8 cellular contexts compared by ENCODE assay signal in the genomic region with DNA sequence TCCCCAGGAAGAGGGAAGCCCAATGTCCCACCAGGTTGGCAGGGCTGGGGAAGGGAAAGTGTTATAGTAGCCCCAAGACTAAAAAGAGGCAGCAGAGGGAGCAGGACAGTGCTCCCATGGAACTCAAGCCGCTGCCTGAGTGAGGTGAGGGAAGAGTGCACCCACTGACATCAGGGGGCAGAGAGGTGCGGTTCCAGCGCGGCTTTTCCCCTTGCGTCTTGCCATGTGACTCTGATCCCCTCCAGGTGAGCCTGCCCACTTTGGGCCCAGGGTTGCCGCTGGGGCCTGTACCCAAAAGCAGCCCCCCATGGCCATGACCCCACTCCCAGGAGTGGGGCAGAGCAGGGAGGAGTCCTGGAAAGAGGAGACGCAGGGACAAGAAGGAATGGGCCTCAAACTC.
A peak's percentile ranks its signal among the peaks of the same experiment; 100 is the strongest.
DNase-seq lines count a peak whose midpoint lies in the region; ATAC-seq and TF ChIP-seq lines count a peak whose summit lies in the region.
"Not testable (repeated sequence)": the region's sequence is repeated elsewhere in the genome, so short reads cannot be mapped to it uniquely, and the experiment has no call there.

No MANE protein-coding gene starts in this region.

- not testable (repeated sequence) for TF ChIP-seq POLR2A in upper lobe of left lung (IDR thresholded peaks at IDR 0.05)

- peak overlapping the region; percentile 93 to 98 (median 94) for H3K4me3 Mint-ChIP-seq in CD8-positive, alpha-beta memory T cell
- peak overlapping the region; percentile 81 for H3K4me3 Mint-ChIP-seq in activated CD4-positive, alpha-beta T cell treated with anti-CD3 and anti-CD28 coated beads, Interleukin-2, amount 10 ng/mL, durations not matched to agents 7 days and 5 days
- peak overlapping the region; percentile 85 for H3K4me3 Mint-ChIP-seq in MCF 10A (ENCODE audit: unreplicated experiment)

- not testable (repeated sequence) for DNase-seq in CD8-positive, alpha-beta memory T cell; LNCaP clone FGC (ENCODE audit: low read depth); activated CD4-positive, alpha-beta T cell treated with anti-CD3 and anti-CD28 coated beads, Interleukin-2, amount 10 ng/mL, durations not matched to agents 7 days and 5 days; MCF 10A (ENCODE audit: unreplicated experiment); fibroblast of villous mesenchyme (ENCODE audit: low read depth); upper lobe of left lung

- not testable (repeated sequence) for H3K9me3 ChIP-seq in CD8-positive, alpha-beta memory T cell (ENCODE audit: low read length); mesodermal cell (ENCODE audit: control insufficient read depth, low read length); upper lobe of left lung

- TF ChIP-seq CTCF in LNCaP clone FGC (IDR thresholded peaks at IDR 0.05; ENCODE audit: control insufficient read depth, extremely low read depth, insufficient read depth); MCF 10A (IDR thresholded peaks at IDR 0.05; ENCODE audit: unreplicated experiment); fibroblast of villous mesenchyme (IDR thresholded peaks at IDR 0.05; ENCODE audit: insufficient read depth, low read depth, low read length); upper lobe of left lung (IDR thresholded peaks at IDR 0.05): not testable (repeated sequence)

- H3K4me1 ChIP-seq in CD8-positive, alpha-beta memory T cell (ENCODE audit: insufficient read depth, low read length); mesodermal cell (ENCODE audit: control insufficient read depth, insufficient read depth, low read length, poor library complexity, severe bottlenecking); rectal smooth muscle tissue (ENCODE audit: control insufficient read depth, insufficient read depth, low read length): not testable (repeated sequence)
- peaks cover 11 to 21% (median 11%) of the 10 kb centered on the region in 4 donors for H3K4me1 ChIP-seq in upper lobe of left lung

- H3K9ac ChIP-seq in rectal smooth muscle tissue (ENCODE audit: low read length), result not testable (repeated sequence)

- H3K27ac Mint-ChIP-seq in CD8-positive, alpha-beta memory T cell, result peak overlapping the region; percentile 78 to 100 (median 99)
- H3K27ac Mint-ChIP-seq in activated CD4-positive, alpha-beta T cell treated with anti-CD3 and anti-CD28 coated beads, Interleukin-2, amount 10 ng/mL, durations not matched to agents 7 days and 5 days, result peak overlapping the region; percentile 96
- peak overlapping the region; percentile 96 for H3K27ac Mint-ChIP-seq in MCF 10A (ENCODE audit: low read depth, unreplicated experiment)

- peaks cover 0 to 11% (median 5%) of the 10 kb centered on the region in 3 donors for H3K36me3 Mint-ChIP-seq in CD8-positive, alpha-beta memory T cell
- not testable (repeated sequence) for H3K36me3 Mint-ChIP-seq in activated CD4-positive, alpha-beta T cell treated with anti-CD3 and anti-CD28 coated beads, Interleukin-2, amount 10 ng/mL, durations not matched to agents 7 days and 5 days (ENCODE audit: low read depth)
- peaks cover 29% of the 10 kb centered on the region for H3K36me3 Mint-ChIP-seq in MCF 10A (ENCODE audit: insufficient read depth, unreplicated experiment)

- H3K27ac ChIP-seq in CD8-positive, alpha-beta memory T cell (ENCODE audit: low read depth, low read length), result peak overlapping the region; percentile 97
- not testable (repeated sequence) for H3K27ac ChIP-seq in mesodermal cell (ENCODE audit: low read depth, low read length, severe bottlenecking); rectal smooth muscle tissue (ENCODE audit: low read depth, low read length)
- peak overlapping the region in 3 of 4 donors; percentile 91 to 93 (median 92) for H3K27ac ChIP-seq in upper lobe of left lung

- WGBS in mesodermal cell (ENCODE audit: insufficient coverage in 2 of 2), 2 experiments, result 97 to 100% methylated on average over 5 to 6 of the region's 7 CpGs
- 88 to 94% methylated on average over 5 to 7 of the region's 7 CpGs for WGBS in upper lobe of left lung, 2 donors

- not testable (repeated sequence) for H3K27me3 Mint-ChIP-seq in CD8-positive, alpha-beta memory T cell; activated CD4-positive, alpha-beta T cell treated with anti-CD3 and anti-CD28 coated beads, Interleukin-2, amount 10 ng/mL, durations not matched to agents 7 days and 5 days; MCF 10A (ENCODE audit: insufficient read depth, unreplicated experiment)

- intact Hi-C loops in MCF 10A (cut with micrococcal nuclease), result not testable (repeated sequence)

- not testable (repeated sequence) for ATAC-seq in upper lobe of left lung (ENCODE audit: low FRiP score in 2 of 2)

- POLR2A ChIA-PET in CD8-positive, alpha-beta memory T cell (lab: Charles Lee); activated CD4-positive, alpha-beta T cell treated with anti-CD3 and anti-CD28 coated beads, Interleukin-2, amount 10 ng/mL, durations not matched to agents 7 days and 5 days (lab: Charles Lee): not testable (repeated sequence)
- POLR2A ChIA-PET in MCF 10A (lab: Yijun Ruan, JAX), result interaction anchor here (0.8 to 1.3 kb wide), 3 partner anchors 98 to 210 kb away, joined by 3 to 4 read pairs (median 4); no protein-coding TSS in a partner anchor

- H3K36me3 ChIP-seq in CD8-positive, alpha-beta memory T cell (ENCODE audit: insufficient read depth, low read length); mesodermal cell (ENCODE audit: control insufficient read depth, insufficient read depth, low read length); rectal smooth muscle tissue (ENCODE audit: control insufficient read depth, insufficient read depth, low read length); upper lobe of left lung: not testable (repeated sequence)

- H3K9me3 Mint-ChIP-seq in CD8-positive, alpha-beta memory T cell; activated CD4-positive, alpha-beta T cell treated with anti-CD3 and anti-CD28 coated beads, Interleukin-2, amount 10 ng/mL, durations not matched to agents 7 days and 5 days; MCF 10A (ENCODE audit: unreplicated experiment): not testable (repeated sequence)

- H3K4me3 ChIP-seq in CD8-positive, alpha-beta memory T cell (ENCODE audit: low read length), result peak overlapping the region; percentile 88
- H3K4me3 ChIP-seq in LNCaP clone FGC (ENCODE audit: low read depth, low read length) (peak overlapping the region; percentile 92), fibroblast of villous mesenchyme (ENCODE audit: low read depth, low read length) (peak overlapping the region; percentile 74), mesodermal cell (ENCODE audit: extremely low read depth, insufficient read depth, low read length, poor library complexity, severe bottlenecking) (peak overlapping the region; percentile 60), rectal smooth muscle tissue (ENCODE audit: low read length) (peak overlapping the region; percentile 91), upper lobe of left lung (peak overlapping the region in 3 of 4 donors; percentile 63 to 77 (median 74))

- BruUV-seq in MCF 10A (replicated peaks; lab: Mats Ljungman, UMichigan), result not testable (repeated sequence)

- H3K4me1 Mint-ChIP-seq in CD8-positive, alpha-beta memory T cell, result peaks cover 13 to 29% (median 19%) of the 10 kb centered on the region in 3 donors
- peaks cover 20% of the 10 kb centered on the region for H3K4me1 Mint-ChIP-seq in activated CD4-positive, alpha-beta T cell treated with anti-CD3 and anti-CD28 coated beads, Interleukin-2, amount 10 ng/mL, durations not matched to agents 7 days and 5 days
- not testable (repeated sequence) for H3K4me1 Mint-ChIP-seq in MCF 10A (ENCODE audit: insufficient read depth, unreplicated experiment)

- CTCF ChIA-PET in CD8-positive, alpha-beta memory T cell (lab: Charles Lee); activated CD4-positive, alpha-beta T cell treated with anti-CD3 and anti-CD28 coated beads, Interleukin-2, amount 10 ng/mL, durations not matched to agents 7 days and 5 days (lab: Charles Lee): not testable (repeated sequence)
- CTCF ChIA-PET in MCF 10A (lab: Yijun Ruan, JAX), result interaction anchor here (0.7 to 0.8 kb wide), 2 partner anchors 368 to 381 kb away, joined by 3 to 4 read pairs; no protein-coding TSS in a partner anchor

- TF ChIP-seq EP300 in upper lobe of left lung (IDR thresholded peaks at IDR 0.05), result not testable (repeated sequence)

- H3K27me3 ChIP-seq in CD8-positive, alpha-beta memory T cell (ENCODE audit: insufficient read depth, low read length, poor library complexity, severe bottlenecking); rectal smooth muscle tissue (ENCODE audit: control insufficient read depth, insufficient read depth, low read length); upper lobe of left lung: not testable (repeated sequence)
